In genomic region chr16:85729452-85729851, GRCh38 we compare ENCODE assay signal across 1 cellular context.
TF ChIP-seq lines count a peak whose summit lies in the region.

No MANE protein-coding gene starts in this region.

TF ChIP-seq in K562, 482 proteins besides CTCF, POLR2A, EP300 and RAD21:
- TF ChIP-seq ATF7 (IDR thresholded peaks at IDR 0.05) (peak; percentile 18; the same call in 1 of the 2 replicates), SOX6 (IDR thresholded peaks at IDR 0.05) (no peak), CREB1 (IDR thresholded peaks at IDR 0.05) (no peak), CREB1 (CRISPR knock-in tag; IDR thresholded peaks at IDR 0.05) (0 out of 2 replicates have a peak, but pooled peaks have one; percentile 1), SRF (CRISPR knock-in tag; IDR thresholded peaks at IDR 0.05) (peak in 1 of 2 experiments; percentile 85; a peak in 2 of 4 replicates), MXD1 (CRISPR knock-in tag; IDR thresholded peaks at IDR 0.05; ENCODE audit: borderline replicate concordance, poor library complexity, severe bottlenecking) (no peak), ID3 (CRISPR knock-in tag; IDR thresholded peaks at IDR 0.05) (no peak), ID3 (tag; IDR thresholded peaks at IDR 0.05) (no peak)
TF ChIP-seq in K562: peak in this region for 3.
